Comparison of ENCODE assay signal across 2 cellular contexts in genomic region chr10:132532174-132532573, GRCh38.
TF ChIP-seq lines count a peak whose summit lies in the region.

No MANE protein-coding gene starts in this region.

TF ChIP-seq in HCT116, 20 proteins besides CTCF, POLR2A, EP300 and RAD21:
- TF ChIP-seq TCF7L2 (IDR thresholded peaks at IDR 0.05; ENCODE audit: borderline replicate concordance, extremely low read depth, insufficient read depth, insufficient read length) (no peak), EZH2 (IDR thresholded peaks at IDR 0.05) (no peak), EZH2phosphoT487 (IDR thresholded peaks at IDR 0.05; ENCODE audit: borderline replicate concordance) (no peak), FOSL1 (IDR thresholded peaks at IDR 0.05; ENCODE audit: low read depth) (no peak), YY1 (IDR thresholded peaks at IDR 0.05; ENCODE audit: extremely low read depth, insufficient replicate concordance, low read depth, low read length) (no peak), SIN3A (IDR thresholded peaks at IDR 0.05; ENCODE audit: low read depth) (no peak), SP1 (IDR thresholded peaks at IDR 0.05; ENCODE audit: low read depth) (no peak), EGR1 (IDR thresholded peaks at IDR 0.05; ENCODE audit: low read depth) (no peak), ZFX (IDR thresholded peaks at IDR 0.05) (no peak), SRF (IDR thresholded peaks at IDR 0.05; ENCODE audit: low read depth) (no peak), CEBPB (IDR thresholded peaks at IDR 0.05; ENCODE audit: low read depth) (no peak)
- TF ChIP-seq, protein P1, sequence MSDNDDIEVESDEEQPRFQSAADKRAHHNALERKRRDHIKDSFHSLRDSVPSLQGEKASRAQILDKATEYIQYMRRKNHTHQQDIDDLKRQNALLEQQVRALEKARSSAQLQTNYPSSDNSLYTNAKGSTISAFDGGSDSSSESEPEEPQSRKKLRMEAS (IDR thresholded peaks at IDR 0.05) = no peak
- TF ChIP-seq, protein P2, sequence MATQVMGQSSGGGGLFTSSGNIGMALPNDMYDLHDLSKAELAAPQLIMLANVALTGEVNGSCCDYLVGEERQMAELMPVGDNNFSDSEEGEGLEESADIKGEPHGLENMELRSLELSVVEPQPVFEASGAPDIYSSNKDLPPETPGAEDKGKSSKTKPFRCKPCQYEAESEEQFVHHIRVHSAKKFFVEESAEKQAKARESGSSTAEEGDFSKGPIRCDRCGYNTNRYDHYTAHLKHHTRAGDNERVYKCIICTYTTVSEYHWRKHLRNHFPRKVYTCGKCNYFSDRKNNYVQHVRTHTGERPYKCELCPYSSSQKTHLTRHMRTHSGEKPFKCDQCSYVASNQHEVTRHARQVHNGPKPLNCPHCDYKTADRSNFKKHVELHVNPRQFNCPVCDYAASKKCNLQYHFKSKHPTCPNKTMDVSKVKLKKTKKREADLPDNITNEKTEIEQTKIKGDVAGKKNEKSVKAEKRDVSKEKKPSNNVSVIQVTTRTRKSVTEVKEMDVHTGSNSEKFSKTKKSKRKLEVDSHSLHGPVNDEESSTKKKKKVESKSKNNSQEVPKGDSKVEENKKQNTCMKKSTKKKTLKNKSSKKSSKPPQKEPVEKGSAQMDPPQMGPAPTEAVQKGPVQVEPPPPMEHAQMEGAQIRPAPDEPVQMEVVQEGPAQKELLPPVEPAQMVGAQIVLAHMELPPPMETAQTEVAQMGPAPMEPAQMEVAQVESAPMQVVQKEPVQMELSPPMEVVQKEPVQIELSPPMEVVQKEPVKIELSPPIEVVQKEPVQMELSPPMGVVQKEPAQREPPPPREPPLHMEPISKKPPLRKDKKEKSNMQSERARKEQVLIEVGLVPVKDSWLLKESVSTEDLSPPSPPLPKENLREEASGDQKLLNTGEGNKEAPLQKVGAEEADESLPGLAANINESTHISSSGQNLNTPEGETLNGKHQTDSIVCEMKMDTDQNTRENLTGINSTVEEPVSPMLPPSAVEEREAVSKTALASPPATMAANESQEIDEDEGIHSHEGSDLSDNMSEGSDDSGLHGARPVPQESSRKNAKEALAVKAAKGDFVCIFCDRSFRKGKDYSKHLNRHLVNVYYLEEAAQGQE (IDR thresholded peaks at IDR 0.05; ENCODE audit: low read depth) = no peak

TF ChIP-seq in SK-N-SH, 30 proteins besides CTCF, POLR2A, EP300 and RAD21:
- no peak for TF ChIP-seq TEAD4 (IDR thresholded peaks at IDR 0.05; ENCODE audit: borderline replicate concordance, insufficient read depth)
- no peak for TF ChIP-seq FOXJ3 (CRISPR knock-in tag; IDR thresholded peaks at IDR 0.05)
- no peak for TF ChIP-seq USF1 (IDR thresholded peaks at IDR 0.05; ENCODE audit: borderline replicate concordance, low read depth)
- TF ChIP-seq, protein P3, sequence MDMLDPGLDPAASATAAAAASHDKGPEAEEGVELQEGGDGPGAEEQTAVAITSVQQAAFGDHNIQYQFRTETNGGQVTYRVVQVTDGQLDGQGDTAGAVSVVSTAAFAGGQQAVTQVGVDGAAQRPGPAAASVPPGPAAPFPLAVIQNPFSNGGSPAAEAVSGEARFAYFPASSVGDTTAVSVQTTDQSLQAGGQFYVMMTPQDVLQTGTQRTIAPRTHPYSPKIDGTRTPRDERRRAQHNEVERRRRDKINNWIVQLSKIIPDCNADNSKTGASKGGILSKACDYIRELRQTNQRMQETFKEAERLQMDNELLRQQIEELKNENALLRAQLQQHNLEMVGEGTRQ (IDR thresholded peaks at IDR 0.05; ENCODE audit: borderline replicate concordance, low read depth, low read length) = no peak
- no peak for TF ChIP-seq JUND (IDR thresholded peaks at IDR 0.05)
